In genomic region chr14:95515080-95515489, GRCh38 we compare ENCODE assay signal across 8 cellular contexts. TPM values are rescaled to one million over a fixed set of nuclear protein-coding genes. Genes with fewer than 3 reads are reported as not detected.
DNase-seq lines count a peak whose midpoint lies in the region; ATAC-seq and TF ChIP-seq lines count a peak whose summit lies in the region.

No MANE protein-coding gene starts in this region.

- H3K27me3 Mint-ChIP-seq in activated CD4-positive, alpha-beta T cell treated with anti-CD3 and anti-CD28 coated beads for 36 hours: no peaks in the 10 kb centered on the region
- H3K27me3 Mint-ChIP-seq in endodermal cell (ENCODE audit: insufficient read depth): peaks cover 33% of the 10 kb centered on the region
- H3K27me3 Mint-ChIP-seq in naive thymus-derived CD4-positive, alpha-beta T cell: no peaks in the 10 kb centered on the region

- CTCF ChIA-PET in activated CD4-positive, alpha-beta T cell treated with anti-CD3 and anti-CD28 coated beads for 36 hours (lab: Charles Lee): interaction anchor here (0.9 to 3.0 kb wide), 7 partner anchors 12 to 73 kb away, joined by 3 to 16 read pairs (median 4); no protein-coding TSS in a partner anchor
- CTCF ChIA-PET in RWPE1 (lab: Yijun Ruan, JAX): interaction anchor here (0.6 to 4.3 kb wide), 4 partner anchors 32 to 335 kb away, joined by 5 to 20 read pairs (median 6); no protein-coding TSS in a partner anchor
- CTCF ChIA-PET in naive thymus-derived CD4-positive, alpha-beta T cell (lab: Charles Lee): interaction anchor here (2.3 to 3.2 kb wide), 4 partner anchors 12 to 73 kb away, joined by 7 to 15 read pairs (median 8); no protein-coding TSS in a partner anchor

- H3K36me3 Mint-ChIP-seq in activated CD4-positive, alpha-beta T cell treated with anti-CD3 and anti-CD28 coated beads for 36 hours (ENCODE audit: low read depth): peaks cover 8% of the 10 kb centered on the region
- H3K36me3 Mint-ChIP-seq in endodermal cell (ENCODE audit: low read depth): no peaks in the 10 kb centered on the region
- peaks cover 2 to 11% (median 2%) of the 10 kb centered on the region in 5 donors for H3K36me3 Mint-ChIP-seq in naive thymus-derived CD4-positive, alpha-beta T cell

- TF ChIP-seq CTCF in RWPE1 (conservative IDR thresholded peaks at IDR 0.05; ENCODE audit: low read depth) (no peak), endodermal cell (conservative IDR thresholded peaks at IDR 0.05) (no peak)

- H3K9me3 Mint-ChIP-seq in activated CD4-positive, alpha-beta T cell treated with anti-CD3 and anti-CD28 coated beads for 36 hours (ENCODE audit: low read depth): no peaks in the 10 kb centered on the region
- no peaks in the 10 kb centered on the region for H3K9me3 Mint-ChIP-seq in endodermal cell
- peaks cover 0 to 1% (median 0%) of the 10 kb centered on the region in 11 donors for H3K9me3 Mint-ChIP-seq in naive thymus-derived CD4-positive, alpha-beta T cell

- POLR2A ChIA-PET in activated CD4-positive, alpha-beta T cell treated with anti-CD3 and anti-CD28 coated beads for 36 hours (lab: Charles Lee): interaction anchor here (0.6 kb wide), 1 partner anchor 9 kb away, joined by 3 read pairs; no protein-coding TSS in a partner anchor
- POLR2A ChIA-PET in RWPE1 (lab: Yijun Ruan, JAX; ENCODE audit: low non-redundant PET): interaction anchor here (0.9 kb wide), 1 partner anchor 15 kb away, joined by 6 read pairs; no protein-coding TSS in a partner anchor
- POLR2A ChIA-PET in naive thymus-derived CD4-positive, alpha-beta T cell (lab: Charles Lee): interaction anchor here (0.5 to 17.2 kb wide), 9 partner anchors 9 to 880 kb away, joined by 3 to 255 read pairs (median 5); no protein-coding TSS in a partner anchor

- peaks cover 66% of the 10 kb centered on the region for H3K4me1 Mint-ChIP-seq in activated CD4-positive, alpha-beta T cell treated with anti-CD3 and anti-CD28 coated beads for 36 hours
- H3K4me1 Mint-ChIP-seq in endodermal cell: peaks cover 14% of the 10 kb centered on the region
- peaks cover 60 to 79% (median 70%) of the 10 kb centered on the region in 7 donors for H3K4me1 Mint-ChIP-seq in naive thymus-derived CD4-positive, alpha-beta T cell

- WGBS in endodermal cell (ENCODE audit: insufficient coverage in 1 of 2, insufficient read length in 1 of 2), 2 experiments: 40 to 53% methylated on average over 1 to 9 of the region's 9 CpGs

- peaks cover 14% of the 10 kb centered on the region for H3K4me1 ChIP-seq in endodermal cell (ENCODE audit: control insufficient read depth, insufficient read depth, low read length)
- peaks cover 53 to 56% of the 10 kb centered on the region in 2 donors for H3K4me1 ChIP-seq in naive thymus-derived CD4-positive, alpha-beta T cell (ENCODE audit: control insufficient read depth in 2 of 2, insufficient read depth in 2 of 2, low read length in 2 of 2)

- peak overlapping the region; percentile 64 for H3K27ac Mint-ChIP-seq in activated CD4-positive, alpha-beta T cell treated with anti-CD3 and anti-CD28 coated beads for 36 hours
- peak overlapping the region; percentile 83 for H3K27ac Mint-ChIP-seq in endodermal cell
- peak overlapping the region; percentile 48 to 92 (median 83) for H3K27ac Mint-ChIP-seq in naive thymus-derived CD4-positive, alpha-beta T cell

- ATAC-seq in activated CD4-positive, alpha-beta T cell treated with anti-CD3 and anti-CD28 coated beads for 36 hours: no peak
- ATAC-seq in naive thymus-derived CD4-positive, alpha-beta T cell: no peak
- ATAC-seq in HG03460 (IDR thresholded peaks at IDR 0.05; ENCODE audit: unreplicated experiment) (no peak), HG02870 (IDR thresholded peaks at IDR 0.05; ENCODE audit: unreplicated experiment) (no peak)

- intact Hi-C loops in activated CD4-positive, alpha-beta T cell treated with anti-CD3 and anti-CD28 coated beads for 36 hours (cut with DNase I, micrococcal nuclease): loop anchor here in 1 of 2 experiments (5.0 kb wide), 3 partner anchors 358 to 1123 kb away; partner anchors contain the start of genes ATG2B, DICER1 and GSKIP
- intact Hi-C loops in naive thymus-derived CD4-positive, alpha-beta T cell (cut with micrococcal nuclease): loop anchor here (5.0 kb wide), 3 partner anchors 33 to 877 kb away; partner anchors contain the start of genes DICER1 (in 2 of the 2) and AK7 (in 1 of the 2)

- H3K27me3 ChIP-seq in endodermal cell (ENCODE audit: control insufficient read depth, insufficient read depth, low read length, poor library complexity, severe bottlenecking): peaks cover 3% of the 10 kb centered on the region
- H3K27me3 ChIP-seq in naive thymus-derived CD4-positive, alpha-beta T cell (ENCODE audit: control insufficient read depth in 2 of 2, insufficient read depth in 2 of 2, low read length in 2 of 2): no peaks in the 10 kb centered on the region

- DNase-seq in activated CD4-positive, alpha-beta T cell treated with anti-CD3 and anti-CD28 coated beads for 36 hours: peak; percentile 38
- DNase-seq in activated CD4-positive, alpha-beta T cell treated with anti-CD3 and anti-CD28 coated beads, Interleukin-2, amount 50 U/mL, for 1 hour: no peak
- DNase-seq in RWPE1 (ENCODE audit: low spot score) (no peak), endodermal cell (peak; percentile 82), HUDEP-2 (lab: John Stamatoyannopoulos, UW; ENCODE audit: unreplicated experiment in 76 of 76) (no peak)
- DNase-seq in naive thymus-derived CD4-positive, alpha-beta T cell: no peak

- H3K27ac ChIP-seq in RWPE1 (peak overlapping the region; percentile 79), endodermal cell (ENCODE audit: low read depth, low read length) (peak overlapping the region; percentile 19)
- peak overlapping the region; percentile 80 for H3K27ac ChIP-seq in naive thymus-derived CD4-positive, alpha-beta T cell (ENCODE audit: low read depth, low read length)

- H3K9ac ChIP-seq in endodermal cell (ENCODE audit: extremely low read depth, low read length, poor library complexity, severe bottlenecking): peak overlapping the region; percentile 40

- peak overlapping the region; percentile 87 for H3K4me3 Mint-ChIP-seq in activated CD4-positive, alpha-beta T cell treated with anti-CD3 and anti-CD28 coated beads for 36 hours
- H3K4me3 Mint-ChIP-seq in endodermal cell: peak overlapping the region; percentile 51
- peak overlapping the region; percentile 87 to 98 (median 92) for H3K4me3 Mint-ChIP-seq in naive thymus-derived CD4-positive, alpha-beta T cell

- H3K4me3 ChIP-seq in endodermal cell (ENCODE audit: low read length): peak overlapping the region; percentile 82
- peak overlapping the region; percentile 99 for H3K4me3 ChIP-seq in naive thymus-derived CD4-positive, alpha-beta T cell (ENCODE audit: low read length)

- no peaks in the 10 kb centered on the region for H3K36me3 ChIP-seq in endodermal cell (ENCODE audit: control insufficient read depth, insufficient read depth, low read length)
- H3K36me3 ChIP-seq in naive thymus-derived CD4-positive, alpha-beta T cell (ENCODE audit: control insufficient read depth in 2 of 3, insufficient read depth in 3 of 3, low read length in 3 of 3): peaks cover 0 to 7% (median 0%) of the 10 kb centered on the region in 3 experiments

- no peaks in the 10 kb centered on the region for H3K9me3 ChIP-seq in endodermal cell (ENCODE audit: control insufficient read depth, low read length)
- no peaks in the 10 kb centered on the region for H3K9me3 ChIP-seq in naive thymus-derived CD4-positive, alpha-beta T cell (ENCODE audit: control insufficient read depth in 2 of 3, low read length in 3 of 3)

RNA-seq across cellular contexts. Expression of gene SYNE3, which starts 1.4 kb away (rescaled TPM):
- 10 to 100 TPM; 27.3 to 34.2 TPM for total RNA-seq in activated CD4-positive, alpha-beta T cell treated with anti-CD3 and anti-CD28 coated beads for 36 hours
- 1 to 10 TPM; 1.0 to 5.2 TPM for total RNA-seq in endodermal cell
- 0.61 TPM for polyA plus RNA-seq in endodermal cell (2013, experiment 1 of 2)
- polyA plus RNA-seq in endodermal cell (2013, experiment 2 of 2): 0.87 TPM
- total RNA-seq in naive thymus-derived CD4-positive, alpha-beta T cell: 10 to 100 TPM; 46.7 to 83.9 (median 52.5) TPM
- polyA plus RNA-seq in naive thymus-derived CD4-positive, alpha-beta T cell: 1 to 10 TPM; 6.8 to 7.0 TPM

RNA-seq across cellular contexts. Expression of gene GLRX5, which starts 19.8 kb away (rescaled TPM):
- 10 to 100 TPM; 37.9 to 44.1 TPM for total RNA-seq in activated CD4-positive, alpha-beta T cell treated with anti-CD3 and anti-CD28 coated beads for 36 hours
- 10 to 100 TPM; 62.4 to 63.4 TPM for total RNA-seq in endodermal cell
- polyA plus RNA-seq in endodermal cell (2013, experiment 1 of 2): 73.3 TPM
- polyA plus RNA-seq in endodermal cell (2013, experiment 2 of 2): 69.6 TPM
- total RNA-seq in naive thymus-derived CD4-positive, alpha-beta T cell: 10 to 100 TPM; 12.3 to 31.6 (median 19.8) TPM
- polyA plus RNA-seq in naive thymus-derived CD4-positive, alpha-beta T cell: 10 to 100 TPM; 55.2 to 56.9 TPM

Comparison
In these comparisons a context has a peak if more than half of its experiments do, and no peak if none do; other contexts are left out.
1. DNase-seq: peak in activated CD4-positive, alpha-beta T cell treated with anti-CD3 and anti-CD28 coated beads for 36 hours (single experiment) and endodermal cell (single experiment); none in activated CD4-positive, alpha-beta T cell treated with anti-CD3 and anti-CD28 coated beads, Interleukin-2, amount 50 U/mL, for 1 hour (single experiment), RWPE1 (single experiment), naive thymus-derived CD4-positive, alpha-beta T cell (0 of 9) and HUDEP-2 (0 of 76).
2. H3K27ac ChIP-seq: peak in every context shown above with its lines; median percentile 80 in naive thymus-derived CD4-positive, alpha-beta T cell; 79 in RWPE1; 19 in endodermal cell.
3. RNA of gene SYNE3, which starts 1.4 kb away (total RNA-seq): 46.7 to 83.9 TPM in naive thymus-derived CD4-positive, alpha-beta T cell and 27.3 to 34.2 TPM in activated CD4-positive, alpha-beta T cell treated with anti-CD3 and anti-CD28 coated beads for 36 hours; 1.0 to 5.2 TPM in endodermal cell; every median in the first group is over 4 times any median in the second.
4. Peak in every context shown above with its lines, with median percentiles within 50 percentile points of each other: H3K27ac Mint-ChIP-seq and H3K4me3 Mint-ChIP-seq.